Comparison of ENCODE assay signal across 8 cellular contexts in genomic region chr17:41690497-41690896, GRCh38. TPM values are rescaled to one million over a fixed set of nuclear protein-coding genes. Genes with fewer than 3 reads are reported as not detected.
DNase-seq lines count a peak whose midpoint lies in the region; ATAC-seq, FAIRE-seq and TF ChIP-seq lines count a peak whose summit lies in the region.

No MANE protein-coding gene starts in this region.

- H3K27me3 ChIP-seq in A673 (replicated peaks; ENCODE audit: insufficient read depth, low read depth, low read length, poor library complexity) (no peaks in the 10 kb centered on the region), bronchial epithelial cell (ENCODE audit: control insufficient read depth, insufficient read depth, low read length) (no peaks in the 10 kb centered on the region), muscle layer of colon (ENCODE audit: control insufficient read depth in 1 of 2, insufficient read depth in 2 of 2, low read length in 2 of 2) (no peaks in the 10 kb centered on the region)

- H3K27ac ChIP-seq in A673 (ENCODE audit: low read depth, low read length, poor library complexity, severe bottlenecking) (peak overlapping the region; percentile 100), muscle layer of colon (ENCODE audit: low read depth, low read length) (peak overlapping the region; percentile 59)

- H3K9me3 ChIP-seq in A673 (ENCODE audit: low read depth, low read length, poor library complexity, severe bottlenecking) (no peaks in the 10 kb centered on the region), muscle layer of colon (ENCODE audit: low read length) (no peaks in the 10 kb centered on the region)

- intact Hi-C loops in A673 (cut with micrococcal nuclease; ENCODE audit: unreplicated experiment): no loop called here

- no peak for ATAC-seq in GM19397 (IDR thresholded peaks at IDR 0.05; ENCODE audit: unreplicated experiment)

- H3K36me3 ChIP-seq in A673 (ENCODE audit: insufficient read depth, low read length, poor library complexity, severe bottlenecking) (peaks cover 41% of the 10 kb centered on the region), bronchial epithelial cell (ENCODE audit: control insufficient read depth, insufficient read depth, low read length) (peaks cover 11% of the 10 kb centered on the region), muscle layer of colon (ENCODE audit: insufficient read depth, low read length) (peaks cover 59% of the 10 kb centered on the region)

- no peak for FAIRE-seq in bronchial epithelial cell (lab: Jason Lieb, UNC)

- DNase-seq in A673 (ENCODE audit: low spot score) (no peak), bronchial epithelial cell (ENCODE audit: low read depth) (no peak), AG08396 (ENCODE audit: low spot score) (no peak), KBM-7 (no peak), AML-193 (lab: John Stamatoyannopoulos, UW) (no peak)
- DNase-seq in Jurkat, Clone E6-1 (ENCODE audit: low read depth, low spot score): no peak

- TF ChIP-seq CTCF in A673 (conservative IDR thresholded peaks at IDR 0.05; ENCODE audit: low read depth, low read length) (no peak), bronchial epithelial cell (IDR thresholded peaks at IDR 0.05; ENCODE audit: insufficient read depth, low read length, severe bottlenecking) (no peak)

- H3K9ac ChIP-seq in muscle layer of colon (ENCODE audit: low read length): peak overlapping the region; percentile 97

- in situ Hi-C loops in KBM-7 (cut with MboI; ENCODE audit: low pct_unique_long_range_greater_than_20kb, low sequenced_read_pairs): no loop called here

- H3K4me3 ChIP-seq in A673 (ENCODE audit: low read depth, low read length, poor library complexity, severe bottlenecking) (peak overlapping the region; percentile 86), bronchial epithelial cell (ENCODE audit: low read depth, low read length) (peak overlapping the region; percentile 91), muscle layer of colon (ENCODE audit: low read depth in 1 of 2, low read length in 2 of 2) (peak overlapping the region; percentile 90 to 99)
- H3K4me3 ChIP-seq in Jurkat, Clone E6-1 (ENCODE audit: low read length): peak overlapping the region; percentile 97

- POLR2A ChIA-PET in A673 (lab: Charles Lee; ENCODE audit: low non-redundant PET): interaction anchor here (0.5 kb wide), 1 partner anchor 1411 kb away, joined by 10 read pairs; no protein-coding TSS in a partner anchor

- H3K4me1 ChIP-seq in A673 (ENCODE audit: insufficient read depth, low read length, poor library complexity, severe bottlenecking) (peaks cover 13% of the 10 kb centered on the region), muscle layer of colon (ENCODE audit: insufficient read depth, low read length) (peaks cover 27% of the 10 kb centered on the region)

- BruUV-seq in A673 (replicated peaks; lab: Mats Ljungman, UMichigan): no TSS peak

- CTCF ChIA-PET in A673 (lab: Charles Lee): no interaction called here

RNA-seq across cellular contexts. Expression of gene EIF1, which starts 1.8 kb away (rescaled TPM):
- total RNA-seq in A673 (2021) (504 and 524 TPM in 2 replicates), bronchial epithelial cell (191 and 204 TPM in 2 replicates)
- polyA plus RNA-seq in Jurkat, Clone E6-1 (2012; ENCODE audit: insufficient read depth, insufficient read length): 676 TPM

RNA-seq across cellular contexts. Expression of gene GAST, which starts 21.6 kb away (rescaled TPM):
- total RNA-seq in A673 (2021): not detected in 2 replicates
- not detected for polyA plus RNA-seq in Jurkat, Clone E6-1 (2012; ENCODE audit: insufficient read depth, insufficient read length)
- total RNA-seq in bronchial epithelial cell: 0.90 TPM in 1 of 2 replicates, not detected in the other

RNA-seq across cellular contexts. Expression of gene HAP1, which starts 43.9 kb away (rescaled TPM):
- total RNA-seq in A673 (2021) (1.4 and 1.5 TPM in 2 replicates), bronchial epithelial cell (2.6 and 5.0 TPM in 2 replicates)
- not detected for polyA plus RNA-seq in Jurkat, Clone E6-1 (2012; ENCODE audit: insufficient read depth, insufficient read length)
